Comparison of ENCODE assay signal across 1 cellular context in genomic region chr10:78515873-78516153, GRCh38.
TF ChIP-seq lines count a peak whose summit lies in the region.

No MANE protein-coding gene starts in this region.

TF ChIP-seq in HCT116, 20 proteins besides CTCF, POLR2A, EP300 and RAD21 (continued from another document):
- TF ChIP-seq REST (IDR thresholded peaks at IDR 0.05; ENCODE audit: low read depth) (no peak), SIN3A (IDR thresholded peaks at IDR 0.05; ENCODE audit: low read depth) (no peak), EZH2phosphoT487 (IDR thresholded peaks at IDR 0.05; ENCODE audit: borderline replicate concordance) (no peak), POLR2AphosphoS5 (IDR thresholded peaks at IDR 0.05; ENCODE audit: low read depth, low read length) (no peak), ELF1 (IDR thresholded peaks at IDR 0.05; ENCODE audit: borderline replicate concordance, low read depth) (no peak), ZFX (IDR thresholded peaks at IDR 0.05) (no peak), SRF (IDR thresholded peaks at IDR 0.05; ENCODE audit: low read depth) (no peak), SP1 (IDR thresholded peaks at IDR 0.05; ENCODE audit: low read depth) (no peak), EZH2 (IDR thresholded peaks at IDR 0.05) (no peak), MAX (IDR thresholded peaks at IDR 0.05) (no peak)
